In genomic region chr15:78454992-78455391, GRCh38 we compare ENCODE assay signal across 11 cellular contexts. TPM values are rescaled to one million over a fixed set of nuclear protein-coding genes. Genes with fewer than 3 reads are reported as not detected.
DNase-seq lines count a peak whose midpoint lies in the region; ATAC-seq and TF ChIP-seq lines count a peak whose summit lies in the region.
"Had no signal": no experiment of that assay in that cellular context is flagged by ENCODE, and none has a peak within 500 bp of the region (broad histone marks: within the 10 kb centered on the region; RNA-seq: fewer than 3 reads in every experiment).

No MANE protein-coding gene starts in this region.

- ATAC-seq in SK-N-SH treated with all-trans-retinoic acid at 6 μM for 48 hours (no peak), right cardiac atrium (peak in 1 of 2 donors; percentile 46), GM18511 (IDR thresholded peaks at IDR 0.05; ENCODE audit: unreplicated experiment) (no peak)
- ATAC-seq in stimulated activated naive B cell treated with anti-CD40 and anti-IgM and Interleukin-4, amounts not matched to agents 10 μg/mL and 1 μg/mL and 100 μg/mL, for 72 hours (replicated peaks) = peak; percentile 95 to 96

- POLR2A ChIA-PET in SK-N-SH (lab: Yijun Ruan, JAX) = no interaction called here

- no peak overlapping the region for H3K4me3 ChIP-seq in SK-N-SH (ENCODE audit: low read depth in 2 of 2, low read length in 1 of 2)
- no peak overlapping the region for H3K4me3 ChIP-seq in right cardiac atrium (ENCODE audit: low read length)
- H3K4me3 ChIP-seq: pancreas had no signal

- TF ChIP-seq CTCF in SK-N-SH (IDR thresholded peaks at IDR 0.05) = no peak

- H3K9me3 ChIP-seq in SK-N-SH (no peaks in the 10 kb centered on the region), right cardiac atrium (ENCODE audit: control insufficient read depth, low read length) (no peaks in the 10 kb centered on the region)
- H3K9me3 ChIP-seq: pancreas had no signal

- TF ChIP-seq RAD21 in SK-N-SH (IDR thresholded peaks at IDR 0.05; ENCODE audit: low read length) = no peak

- no peak overlapping the region for H2AFZ ChIP-seq in SK-N-SH (ENCODE audit: low read depth)

- H3K27me3 ChIP-seq in SK-N-SH (ENCODE audit: insufficient read depth) = no peaks in the 10 kb centered on the region
- H3K27me3 ChIP-seq in right cardiac atrium (ENCODE audit: control insufficient read depth, insufficient read depth) = no peaks in the 10 kb centered on the region
- H3K27me3 ChIP-seq: pancreas had no signal

- no peak overlapping the region for H3K9ac ChIP-seq in SK-N-SH

- H4K20me1 ChIP-seq in SK-N-SH (ENCODE audit: insufficient read depth) = peaks cover 99% of the 10 kb centered on the region

- H3K27me3 Mint-ChIP-seq in stimulated activated naive B cell treated with anti-CD40 and anti-IgM and Interleukin-4, amounts not matched to agents 10 μg/mL and 1 μg/mL and 100 μg/mL, for 72 hours = no peaks in the 10 kb centered on the region

- DNase-seq in SK-N-SH (no peak), RPMI8226 (peak; percentile 32), right cardiac atrium (no peak), NCI-H226 (no peak), A172 (ENCODE audit: low spot score) (no peak)
- peak; percentile 19 for DNase-seq in stimulated activated naive B cell treated with anti-CD40 and anti-IgM and Interleukin-4, amounts not matched to agents 10 μg/mL and 1 μg/mL and 100 μg/mL, for 72 hours
- DNase-seq: 8988T; activated CD4-positive, alpha-beta T cell treated with anti-CD3 and anti-CD28 coated beads, Interleukin-2, amount 50 U/mL, for 1 hour; pancreas had no signal

- H3K36me3 Mint-ChIP-seq in stimulated activated naive B cell treated with anti-CD40 and anti-IgM and Interleukin-4, amounts not matched to agents 10 μg/mL and 1 μg/mL and 100 μg/mL, for 72 hours = peaks cover 36 to 51% of the 10 kb centered on the region in 2 donors

- H3K4me1 ChIP-seq in SK-N-SH (ENCODE audit: control insufficient read depth in 1 of 2, insufficient read depth in 2 of 2, low read depth in 1 of 2, low read length in 1 of 2) (peaks cover 17 to 18% of the 10 kb centered on the region in 2 experiments; a peak in 3 of 4 replicates), right cardiac atrium (ENCODE audit: control insufficient read depth, insufficient read depth, low read length) (peaks cover 19% of the 10 kb centered on the region)

- H3K4me1 Mint-ChIP-seq in stimulated activated naive B cell treated with anti-CD40 and anti-IgM and Interleukin-4, amounts not matched to agents 10 μg/mL and 1 μg/mL and 100 μg/mL, for 72 hours = peaks cover 46 to 80% of the 10 kb centered on the region in 2 donors

- TF ChIP-seq EP300 in SK-N-SH (IDR thresholded peaks at IDR 0.05; ENCODE audit: borderline replicate concordance in 1 of 2, low read depth in 1 of 2, low read length in 1 of 2) = no peak

- peaks cover 99% of the 10 kb centered on the region for H3K79me2 ChIP-seq in SK-N-SH (ENCODE audit: insufficient read depth)

- no peaks in the 10 kb centered on the region for H3K9me2 ChIP-seq in SK-N-SH

- 0 out of 2 replicates have a peak overlapping the region, but pooled peaks have one; percentile 10 for H3K4me2 ChIP-seq in SK-N-SH

- 93% methylated on average over 5 of the region's 5 CpGs for WGBS in SK-N-SH (ENCODE audit: low lambda C conversion rate)
- 82% methylated on average over 5 of the region's 5 CpGs for WGBS in right cardiac atrium

- H3K36me3 ChIP-seq in SK-N-SH (replicated peaks in 1 of 2; ENCODE audit: control insufficient read depth in 1 of 2, insufficient read depth in 2 of 2, low read length in 1 of 2) = peaks cover 3 to 10% of the 10 kb centered on the region in 2 experiments
- H3K36me3 ChIP-seq: pancreas had no signal

- peak overlapping the region; percentile 6 for H3K27ac Mint-ChIP-seq in stimulated activated naive B cell treated with anti-CD40 and anti-IgM and Interleukin-4, amounts not matched to agents 10 μg/mL and 1 μg/mL and 100 μg/mL, for 72 hours

- CTCF ChIA-PET in SK-N-SH (lab: Yijun Ruan, JAX) = no interaction called here

- intact Hi-C loops in right cardiac atrium (cut with DNase I) = no loop called here

- peaks cover 2 to 6% of the 10 kb centered on the region in 2 donors for H3K9me3 Mint-ChIP-seq in stimulated activated naive B cell treated with anti-CD40 and anti-IgM and Interleukin-4, amounts not matched to agents 10 μg/mL and 1 μg/mL and 100 μg/mL, for 72 hours

- peak overlapping the region in 1 of 2 experiments; percentile 73; a peak in 3 of 4 replicates for H3K27ac ChIP-seq in SK-N-SH (ENCODE audit: low read depth in 2 of 2, low read length in 1 of 2)
- peak overlapping the region; percentile 75 for H3K27ac ChIP-seq in right cardiac atrium (ENCODE audit: low read length)
- H3K27ac ChIP-seq: pancreas had no signal

- H3K4me3 Mint-ChIP-seq in stimulated activated naive B cell treated with anti-CD40 and anti-IgM and Interleukin-4, amounts not matched to agents 10 μg/mL and 1 μg/mL and 100 μg/mL, for 72 hours = peak overlapping the region; percentile 1 to 8

- H3F3A ChIP-seq in SK-N-SH (replicated peaks; ENCODE audit: insufficient read depth) = peaks cover 22% of the 10 kb centered on the region

TF ChIP-seq in SK-N-SH, 30 proteins besides CTCF, POLR2A, EP300 and RAD21 (continues in another document):
- TF ChIP-seq EZH2phosphoT487 (IDR thresholded peaks at IDR 0.05; ENCODE audit: borderline replicate concordance, low read depth) (no peak), POLR2AphosphoS5 (IDR thresholded peaks at IDR 0.05; ENCODE audit: low read depth, low read length) (no peak), YY1 (IDR thresholded peaks at IDR 0.05; ENCODE audit: low read depth) (no peak), ZBTB33 (IDR thresholded peaks at IDR 0.05; ENCODE audit: borderline replicate concordance, low read depth) (no peak), MEF2A (IDR thresholded peaks at IDR 0.05; ENCODE audit: borderline replicate concordance, low read depth) (no peak), SIN3A (IDR thresholded peaks at IDR 0.05; ENCODE audit: borderline replicate concordance, low read depth, low read length) (no peak), GABPA (IDR thresholded peaks at IDR 0.05; ENCODE audit: low read depth) (no peak), TCF12 (IDR thresholded peaks at IDR 0.05) (no peak), GATA2 (CRISPR knock-in tag; IDR thresholded peaks at IDR 0.05) (no peak), TAF1 (IDR thresholded peaks at IDR 0.05; ENCODE audit: borderline replicate concordance, low read depth, low read length) (no peak)

TF ChIP-seq in SK-N-SH treated with all-trans-retinoic acid at 6 μM for 48 hours, 23 proteins besides CTCF, POLR2A, EP300 and RAD21 (continues in another document):
- no peak for TF ChIP-seq ZFP3 (CRISPR knock-in tag; IDR thresholded peaks at IDR 0.05)
- TF ChIP-seq, protein P1, sequence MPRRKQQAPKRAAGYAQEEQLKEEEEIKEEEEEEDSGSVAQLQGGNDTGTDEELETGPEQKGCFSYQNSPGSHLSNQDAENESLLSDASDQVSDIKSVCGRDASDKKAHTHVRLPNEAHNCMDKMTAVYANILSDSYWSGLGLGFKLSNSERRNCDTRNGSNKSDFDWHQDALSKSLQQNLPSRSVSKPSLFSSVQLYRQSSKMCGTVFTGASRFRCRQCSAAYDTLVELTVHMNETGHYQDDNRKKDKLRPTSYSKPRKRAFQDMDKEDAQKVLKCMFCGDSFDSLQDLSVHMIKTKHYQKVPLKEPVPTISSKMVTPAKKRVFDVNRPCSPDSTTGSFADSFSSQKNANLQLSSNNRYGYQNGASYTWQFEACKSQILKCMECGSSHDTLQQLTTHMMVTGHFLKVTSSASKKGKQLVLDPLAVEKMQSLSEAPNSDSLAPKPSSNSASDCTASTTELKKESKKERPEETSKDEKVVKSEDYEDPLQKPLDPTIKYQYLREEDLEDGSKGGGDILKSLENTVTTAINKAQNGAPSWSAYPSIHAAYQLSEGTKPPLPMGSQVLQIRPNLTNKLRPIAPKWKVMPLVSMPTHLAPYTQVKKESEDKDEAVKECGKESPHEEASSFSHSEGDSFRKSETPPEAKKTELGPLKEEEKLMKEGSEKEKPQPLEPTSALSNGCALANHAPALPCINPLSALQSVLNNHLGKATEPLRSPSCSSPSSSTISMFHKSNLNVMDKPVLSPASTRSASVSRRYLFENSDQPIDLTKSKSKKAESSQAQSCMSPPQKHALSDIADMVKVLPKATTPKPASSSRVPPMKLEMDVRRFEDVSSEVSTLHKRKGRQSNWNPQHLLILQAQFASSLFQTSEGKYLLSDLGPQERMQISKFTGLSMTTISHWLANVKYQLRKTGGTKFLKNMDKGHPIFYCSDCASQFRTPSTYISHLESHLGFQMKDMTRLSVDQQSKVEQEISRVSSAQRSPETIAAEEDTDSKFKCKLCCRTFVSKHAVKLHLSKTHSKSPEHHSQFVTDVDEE (CRISPR knock-in tag; IDR thresholded peaks at IDR 0.05) = no peak
- TF ChIP-seq, protein P2, sequence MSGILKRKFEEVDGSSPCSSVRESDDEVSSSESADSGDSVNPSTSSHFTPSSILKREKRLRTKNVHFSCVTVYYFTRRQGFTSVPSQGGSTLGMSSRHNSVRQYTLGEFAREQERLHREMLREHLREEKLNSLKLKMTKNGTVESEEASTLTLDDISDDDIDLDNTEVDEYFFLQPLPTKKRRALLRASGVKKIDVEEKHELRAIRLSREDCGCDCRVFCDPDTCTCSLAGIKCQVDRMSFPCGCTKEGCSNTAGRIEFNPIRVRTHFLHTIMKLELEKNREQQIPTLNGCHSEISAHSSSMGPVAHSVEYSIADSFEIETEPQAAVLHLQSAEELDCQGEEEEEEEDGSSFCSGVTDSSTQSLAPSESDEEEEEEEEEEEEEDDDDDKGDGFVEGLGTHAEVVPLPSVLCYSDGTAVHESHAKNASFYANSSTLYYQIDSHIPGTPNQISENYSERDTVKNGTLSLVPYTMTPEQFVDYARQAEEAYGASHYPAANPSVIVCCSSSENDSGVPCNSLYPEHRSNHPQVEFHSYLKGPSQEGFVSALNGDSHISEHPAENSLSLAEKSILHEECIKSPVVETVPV (CRISPR knock-in tag; IDR thresholded peaks at IDR 0.05) = no peak

RNA-seq across cellular contexts. Expression of gene IREB2, which starts 17.0 kb away (rescaled TPM):
- polyA plus RNA-seq in SK-N-SH (2012; rRNA removed) = 9.5 and 13.7 TPM in 2 replicates
- 13.2 and 14.9 TPM in 2 replicates for polyA plus RNA-seq in SK-N-SH (2012; cell fraction: cytosol; rRNA removed)
- 10.7 and 19.9 TPM in 2 replicates for polyA plus RNA-seq in SK-N-SH (2012; cell fraction: nucleus; rRNA removed)
- 10 to 100 TPM; 25.4 to 35.0 (median 29.1) TPM for total RNA-seq in right cardiac atrium
- polyA plus RNA-seq in right cardiac atrium = 7.9 TPM
- 17.1 and 18.0 TPM in 2 replicates for total RNA-seq in A172 (2014; rRNA removed; shearing (Covaris generic))

RNA-seq across cellular contexts. Expression of gene HYKK, which starts 52.4 kb away (rescaled TPM):
- polyA plus RNA-seq in SK-N-SH (2012; rRNA removed) (2.2 and 2.8 TPM in 2 replicates), right cardiac atrium (4.9 TPM)
- 2.8 TPM in 2 replicates for polyA plus RNA-seq in SK-N-SH (2012; cell fraction: cytosol; rRNA removed)
- 1.7 and 2.8 TPM in 2 replicates for polyA plus RNA-seq in SK-N-SH (2012; cell fraction: nucleus; rRNA removed)
- total RNA-seq in right cardiac atrium = 10 to 100 TPM in 2 of 4 donors, 1 to 10 TPM in 2; 6.2 to 11.0 (median 9.1) TPM
- total RNA-seq in A172 (2014; rRNA removed; shearing (Covaris generic)) = 1.6 and 9.9 TPM in 2 replicates

Comparison
In these comparisons a context has a peak if more than half of its experiments do, and no peak if none do; other contexts are left out.
1. DNase-seq: peak in RPMI8226 (single experiment) and stimulated activated naive B cell treated with anti-CD40 and anti-IgM and Interleukin-4, amounts not matched to agents 10 μg/mL and 1 μg/mL and 100 μg/mL, for 72 hours (single experiment); none in SK-N-SH (single experiment), right cardiac atrium (0 of 3), NCI-H226 (single experiment) and A172 (single experiment).
2. ATAC-seq: peak in stimulated activated naive B cell treated with anti-CD40 and anti-IgM and Interleukin-4, amounts not matched to agents 10 μg/mL and 1 μg/mL and 100 μg/mL, for 72 hours (2 of 2); none in SK-N-SH treated with all-trans-retinoic acid at 6 μM for 48 hours (single experiment) and GM18511 (single experiment).